8 cellular contexts compared by ENCODE assay signal in genomic region chr16:48622456-48623303, GRCh38. TPM values are rescaled to one million over a fixed set of nuclear protein-coding genes. Genes with fewer than 3 reads are reported as not detected.
A peak's percentile ranks its signal among the peaks of the same experiment; 100 is the strongest.
DNase-seq lines count a peak whose midpoint lies in the region; ATAC-seq and TF ChIP-seq lines count a peak whose summit lies in the region.

No MANE protein-coding gene starts in this region.

- POLR2A ChIA-PET in MCF 10A (lab: Yijun Ruan, JAX): interaction anchor here (0.5 to 2.9 kb wide), 21 partner anchors 10 to 1726 kb away, joined by 3 to 25 read pairs (median 4); partner anchors contain the start of genes LONP2, N4BP1 and SIAH1

- H3K9me3 Mint-ChIP-seq in MCF 10A (ENCODE audit: unreplicated experiment): no peaks in the 10 kb centered on the region

- H3K9ac ChIP-seq in BLaER1: 0 out of 2 replicates have a peak overlapping the region, but pooled peaks have one; percentile 69

- peaks cover 6% of the 10 kb centered on the region for H3K36me3 Mint-ChIP-seq in MCF 10A (ENCODE audit: insufficient read depth, unreplicated experiment)

- H3K4me3 Mint-ChIP-seq in MCF 10A (ENCODE audit: unreplicated experiment): peak overlapping the region; percentile 71

- no peaks in the 10 kb centered on the region for H3K27me3 Mint-ChIP-seq in MCF 10A (ENCODE audit: insufficient read depth, unreplicated experiment)

- H3K27ac Mint-ChIP-seq in MCF 10A (ENCODE audit: low read depth, unreplicated experiment): peak overlapping the region; percentile 77

- H3K27ac ChIP-seq in BLaER1 (peak overlapping the region; percentile 66; the same call in 1 of the 2 replicates), muscle layer of duodenum (ENCODE audit: low read length) (no peak overlapping the region)

- H3K36me3 ChIP-seq in BLaER1: no peaks in the 10 kb centered on the region
- no peaks in the 10 kb centered on the region for H3K36me3 ChIP-seq in muscle layer of duodenum (ENCODE audit: control insufficient read depth in 1 of 2, insufficient read depth in 2 of 2, low read length in 2 of 2)

- no peaks in the 10 kb centered on the region for H4K20me1 ChIP-seq in BLaER1

- peak; percentile 17 for ATAC-seq in HG02943 (IDR thresholded peaks at IDR 0.05; ENCODE audit: low read depth, unreplicated experiment)

- H3K27me3 ChIP-seq in BLaER1 (no peaks in the 10 kb centered on the region), muscle layer of duodenum (ENCODE audit: low read depth, low read length) (no peaks in the 10 kb centered on the region)

- DNase-seq in MCF 10A (ENCODE audit: unreplicated experiment): no peak
- DNase-seq in stimulated activated CD8-positive, alpha-beta memory T cell treated with anti-CD3 and anti-CD28 coated beads, Interleukin-4, amount 100 ng/mL, for 48 hours: no peak
- DNase-seq in stimulated activated CD4-positive, alpha-beta T cell treated with anti-CD3 and anti-CD28 coated beads, Interleukin-4, amount 100 ng/mL, for 24 hours: no peak
- no peak for DNase-seq in hypothalamus (lab: John Stamatoyannopoulos, UW)
- no peak for DNase-seq in NCI-H2227 treated with DMSO at 0.1 percent for 48 hours (lab: John Stamatoyannopoulos, UW)

- H3K4me3 ChIP-seq in BLaER1 (peak overlapping the region; percentile 62), muscle layer of duodenum (ENCODE audit: low read depth in 1 of 2, low read length in 2 of 2) (peak overlapping the region; percentile 64 to 77)

- intact Hi-C loops in MCF 10A (cut with micrococcal nuclease): loop anchor here (1.0 to 5.0 kb wide), 6 partner anchors 80 to 1675 kb away; partner anchors contain the start of gene LONP2

- H3K4me2 ChIP-seq in BLaER1: peak overlapping the region; percentile 95

- H3K4me1 Mint-ChIP-seq in MCF 10A (ENCODE audit: insufficient read depth, unreplicated experiment): peaks cover 15% of the 10 kb centered on the region

- no peaks in the 10 kb centered on the region for H3K9me3 ChIP-seq in BLaER1
- no peaks in the 10 kb centered on the region for H3K9me3 ChIP-seq in muscle layer of duodenum (ENCODE audit: control insufficient read depth in 1 of 2, low read length in 2 of 2)

- no peak for TF ChIP-seq CTCF in MCF 10A (IDR thresholded peaks at IDR 0.05; ENCODE audit: unreplicated experiment)

- H3K4me1 ChIP-seq in BLaER1: peaks cover 55% of the 10 kb centered on the region
- H3K4me1 ChIP-seq in muscle layer of duodenum (ENCODE audit: control insufficient read depth in 1 of 2, insufficient read depth in 2 of 2, low read length in 2 of 2): peaks cover 0 to 6% of the 10 kb centered on the region in 2 donors

- CTCF ChIA-PET in MCF 10A (lab: Yijun Ruan, JAX): interaction anchor here (0.5 to 4.2 kb wide), 79 partner anchors 8 to 1989 kb away, joined by 3 to 48 read pairs (median 5); partner anchors contain the start of gene N4BP1

- no TSS peak for BruUV-seq in MCF 10A (replicated peaks; lab: Mats Ljungman, UMichigan)

RNA-seq across cellular contexts. Expression of gene N4BP1, which starts 12.7 kb away (rescaled TPM):
- total RNA-seq in MCF 10A (2022): 26.2 and 27.9 TPM in 2 replicates
